15 cellular contexts compared by ENCODE assay signal in genomic region chr1:15141933-15142647, GRCh38. TPM values are rescaled to one million over a fixed set of nuclear protein-coding genes. Genes with fewer than 3 reads are reported as not detected.
DNase-seq lines count a peak whose midpoint lies in the region; ATAC-seq, FAIRE-seq and TF ChIP-seq lines count a peak whose summit lies in the region.
"Had no signal": no experiment of that assay in that cellular context is flagged by ENCODE, and none has a peak within 500 bp of the region (broad histone marks: within the 10 kb centered on the region; RNA-seq: fewer than 3 reads in every experiment).

No MANE protein-coding gene starts in this region.

- no peaks in the 10 kb centered on the region for H3K36me3 ChIP-seq in bronchial epithelial cell (ENCODE audit: control insufficient read depth, insufficient read depth, low read length)
- no peaks in the 10 kb centered on the region for H3K36me3 ChIP-seq in sigmoid colon
- H3K36me3 ChIP-seq: tibial nerve had no signal

- H3K36me3 Mint-ChIP-seq in mesothelial cell of epicardium: peaks cover 6% of the 10 kb centered on the region
- H3K36me3 Mint-ChIP-seq in CD4-positive, alpha-beta T cell (ENCODE audit: low read depth): no peaks in the 10 kb centered on the region

- POLR2A ChIA-PET in CD4-positive, alpha-beta T cell (lab: Charles Lee): no interaction called here

- CTCF ChIA-PET in CD4-positive, alpha-beta T cell (lab: Charles Lee): no interaction called here

- DNase-seq in G401 (ENCODE audit: low spot score): peak; percentile 99
- peak; percentile 60 to 91 for DNase-seq in NCI-H2081 (lab: John Stamatoyannopoulos, UW)
- DNase-seq in bronchial epithelial cell (ENCODE audit: low read depth): peak; percentile 37
- no peak for DNase-seq in mesothelial cell of epicardium (ENCODE audit: low spot score in 2 of 2, unreplicated experiment in 2 of 2)
- no peak for DNase-seq in CD4-positive, alpha-beta T cell
- no peak for DNase-seq in sigmoid colon
- no peak for DNase-seq in GOT3 (lab: John Stamatoyannopoulos, UW)
- no peak for DNase-seq in GM12891 (ENCODE audit: insufficient read length, low spot score)
- DNase-seq: activated CD4-positive, alpha-beta T cell treated with anti-CD3 and anti-CD28 coated beads for 48 hours; activated naive CD4-positive, alpha-beta T cell treated with Interleukin-2 at 50 U/mL for 16 hours; Calu3; NCI-H1417 treated with DMSO at 0.1 percent for 48 hours; SHP77 had no signal

- ATAC-seq in CD4-positive, alpha-beta T cell (ENCODE audit: poor library complexity): no peak

- H3K27me3 Mint-ChIP-seq in mesothelial cell of epicardium (ENCODE audit: low read depth): peaks cover 2% of the 10 kb centered on the region
- peaks cover 66% of the 10 kb centered on the region for H3K27me3 Mint-ChIP-seq in CD4-positive, alpha-beta T cell

- TF ChIP-seq POLR2A in sigmoid colon (IDR thresholded peaks at IDR 0.05): no peak
- TF ChIP-seq POLR2A in GM12891 (IDR thresholded peaks at IDR 0.05; ENCODE audit: low read depth, low read length): no peak

- peak overlapping the region; percentile 76 for H3K27ac Mint-ChIP-seq in mesothelial cell of epicardium
- no peak overlapping the region for H3K27ac Mint-ChIP-seq in CD4-positive, alpha-beta T cell
- H3K27ac Mint-ChIP-seq: progenitor cell of endocrine pancreas had no signal

- H3K27ac ChIP-seq in CD4-positive, alpha-beta T cell (ENCODE audit: low read depth, low read length): no peak overlapping the region
- no peak overlapping the region for H3K27ac ChIP-seq in sigmoid colon
- H3K27ac ChIP-seq: tibial nerve had no signal

- no peak overlapping the region for H3K4me3 Mint-ChIP-seq in mesothelial cell of epicardium
- no peak overlapping the region for H3K4me3 Mint-ChIP-seq in CD4-positive, alpha-beta T cell

- H3K4me1 ChIP-seq in sigmoid colon: peaks cover 0 to 17% (median 11%) of the 10 kb centered on the region in 4 donors
- H3K4me1 ChIP-seq: tibial nerve had no signal

- peaks cover 18% of the 10 kb centered on the region for H3K4me1 Mint-ChIP-seq in mesothelial cell of epicardium
- no peaks in the 10 kb centered on the region for H3K4me1 Mint-ChIP-seq in CD4-positive, alpha-beta T cell (ENCODE audit: low read depth)

- TF ChIP-seq CTCF in bronchial epithelial cell (IDR thresholded peaks at IDR 0.05; ENCODE audit: insufficient read depth, low read length, severe bottlenecking): no peak
- no peak for TF ChIP-seq CTCF in mesothelial cell of epicardium (IDR thresholded peaks at IDR 0.05; ENCODE audit: unreplicated experiment)
- TF ChIP-seq CTCF in CD4-positive, alpha-beta T cell (IDR thresholded peaks at IDR 0.05): no peak
- TF ChIP-seq CTCF in sigmoid colon (IDR thresholded peaks at IDR 0.05): no peak

- FAIRE-seq in bronchial epithelial cell (lab: Jason Lieb, UNC) (no peak), GM12891 (lab: Jason Lieb, UNC) (no peak)

- in situ Hi-C loops in G401 (cut with HindIII; ENCODE audit: low sequenced_read_pairs): loop anchor here (25.0 kb wide), 1 partner anchor 95 kb away; the partner anchor contains the start of gene FHAD1

- H3K4me3 ChIP-seq in bronchial epithelial cell (ENCODE audit: low read depth, low read length): no peak overlapping the region
- H3K4me3 ChIP-seq in sigmoid colon: no peak overlapping the region
- H3K4me3 ChIP-seq: tibial nerve had no signal

- no peaks in the 10 kb centered on the region for H3K9me3 ChIP-seq in CD4-positive, alpha-beta T cell (ENCODE audit: control insufficient read depth, low read length)
- H3K9me3 ChIP-seq in sigmoid colon: no peaks in the 10 kb centered on the region

- no peak for TF ChIP-seq EP300 in sigmoid colon (IDR thresholded peaks at IDR 0.05)

- intact Hi-C loops in CD4-positive, alpha-beta T cell (cut with DNase I, micrococcal nuclease): no loop called here
- intact Hi-C loops in sigmoid colon (cut with DNase I): no loop called here

- no peaks in the 10 kb centered on the region for H3K27me3 ChIP-seq in bronchial epithelial cell (ENCODE audit: control insufficient read depth, insufficient read depth, low read length)
- H3K27me3 ChIP-seq in CD4-positive, alpha-beta T cell (ENCODE audit: control insufficient read depth, insufficient read depth, low read length): no peaks in the 10 kb centered on the region
- H3K27me3 ChIP-seq in sigmoid colon: no peaks in the 10 kb centered on the region
- H3K27me3 ChIP-seq: tibial nerve had no signal

- 46 to 81% methylated on average over 8 of the region's 8 CpGs for WGBS in sigmoid colon, 2 donors

- peaks cover 7% of the 10 kb centered on the region for H3K9me3 Mint-ChIP-seq in mesothelial cell of epicardium
- no peaks in the 10 kb centered on the region for H3K9me3 Mint-ChIP-seq in CD4-positive, alpha-beta T cell

TF ChIP-seq in GM12891, 5 proteins besides CTCF, POLR2A, EP300 and RAD21:
- TF ChIP-seq SPI1 (IDR thresholded peaks at IDR 0.05; ENCODE audit: low read depth, low read length) (no peak), POU2F2 (IDR thresholded peaks at IDR 0.05; ENCODE audit: low read depth, low read length) (no peak), TAF1 (IDR thresholded peaks at IDR 0.05; ENCODE audit: low read depth, low read length) (no peak), POLR2AphosphoS5 (IDR thresholded peaks at IDR 0.05; ENCODE audit: low read depth, low read length) (no peak), PAX5 (IDR thresholded peaks at IDR 0.05; ENCODE audit: insufficient read depth, low read length, severe bottlenecking) (no peak)
TF ChIP-seq in GM12891: peak in this region for 0.

RNA-seq across cellular contexts. Expression of gene TMEM51, which starts 11.5 kb away (rescaled TPM):
- total RNA-seq in G401 (2014; rRNA removed; shearing (Covaris generic)): 25.0 and 25.2 TPM in 2 replicates
- total RNA-seq in bronchial epithelial cell (5.3 and 6.4 TPM in 2 replicates), mesothelial cell of epicardium (10.4 to 11.2 TPM (median 10.9 TPM) in 3 replicates), sigmoid colon (10 to 100 TPM; 12.3 to 20.7 (median 16.3) TPM)
- total RNA-seq in CD4-positive, alpha-beta T cell: not detected
- polyA plus RNA-seq in sigmoid colon: 10 to 100 TPM in 1 of 3 donors, 1 to 10 TPM in 2; 8.8 to 15.3 (median 9.6) TPM
- polyA plus RNA-seq in GM12891 (2012; ENCODE audit: low read depth, missing spikeins): 1.3 TPM

Comparison
In these comparisons a context has a peak if more than half of its experiments do, and no peak if none do; other contexts are left out.
1. DNase-seq: peak in G401 (single experiment), NCI-H2081 (2 of 2) and bronchial epithelial cell (single experiment); none in mesothelial cell of epicardium (0 of 2), CD4-positive, alpha-beta T cell (0 of 10), sigmoid colon (single experiment), GOT3 (single experiment) and GM12891 (single experiment).